In the genomic region with DNA sequence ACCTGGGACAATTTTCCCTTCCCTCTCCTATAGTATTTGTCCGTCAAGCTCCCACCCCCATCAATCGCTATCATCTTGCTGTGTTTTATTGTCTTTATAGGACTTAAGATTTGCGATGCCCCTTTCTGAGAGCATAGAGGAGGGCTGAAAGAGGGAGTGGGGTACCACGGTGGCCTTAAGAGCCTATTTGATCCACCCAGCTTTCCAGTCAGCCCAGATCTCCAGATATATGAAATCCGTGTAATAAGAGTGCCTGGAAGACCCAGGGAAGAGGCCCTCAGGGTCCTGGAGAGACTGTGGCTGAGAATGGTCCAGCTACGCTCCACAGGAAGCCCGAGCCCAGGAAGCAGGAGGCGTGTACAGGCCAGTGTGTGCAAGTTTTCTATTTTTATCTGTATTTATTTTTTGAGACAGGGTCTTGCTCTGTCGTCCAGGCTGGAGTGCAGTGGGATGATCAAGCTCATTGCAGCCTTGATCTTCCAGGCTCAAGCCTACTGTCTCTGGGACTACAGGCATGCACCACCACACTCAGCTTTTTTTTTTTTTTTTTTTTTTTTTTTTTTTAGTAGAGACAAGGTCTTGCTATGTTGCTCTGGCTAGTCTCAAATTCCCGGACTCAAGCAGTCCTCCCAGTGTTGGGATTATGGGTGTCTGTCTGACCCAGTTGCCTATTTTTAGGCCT, we compare ENCODE assay signal across 8 cellular contexts. TPM values are rescaled to one million over a fixed set of nuclear protein-coding genes. Genes with fewer than 3 reads are reported as not detected.
A peak's percentile ranks its signal among the peaks of the same experiment; 100 is the strongest.
DNase-seq lines count a peak whose midpoint lies in the region; ATAC-seq and TF ChIP-seq lines count a peak whose summit lies in the region.

No MANE protein-coding gene starts in this region.

- no peaks in the 10 kb centered on the region; the same call in 1 of the 2 replicates for H3K27me3 Mint-ChIP-seq in H9 (ENCODE audit: low read depth)
- H3K27me3 Mint-ChIP-seq in T-cell = no peaks in the 10 kb centered on the region
- H3K27me3 Mint-ChIP-seq in glutamatergic neuron (ENCODE audit: unreplicated experiment) = peaks cover 9% of the 10 kb centered on the region

- H3K9me3 Mint-ChIP-seq in H9 (no peaks in the 10 kb centered on the region), T-cell (no peaks in the 10 kb centered on the region), glutamatergic neuron (ENCODE audit: unreplicated experiment) (peaks cover 7% of the 10 kb centered on the region)

- no peak overlapping the region for H3T11ph ChIP-seq in H9 (ENCODE audit: low read length)

- H3K4me1 ChIP-seq in H9 (ENCODE audit: insufficient read depth, low read length) = peaks cover 4% of the 10 kb centered on the region; the same call in 1 of the 2 replicates
- H3K4me1 ChIP-seq in smooth muscle cell (ENCODE audit: low read depth) = peaks cover 11% of the 10 kb centered on the region

- H2AFZ ChIP-seq in H9 (ENCODE audit: low read length) (no peak overlapping the region), smooth muscle cell (ENCODE audit: low read depth) (no peak overlapping the region)

- no peak overlapping the region for H2BK120ac ChIP-seq in H9 (ENCODE audit: low read depth, low read length, poor library complexity, severe bottlenecking)

- peaks cover 3% of the 10 kb centered on the region for H3K79me1 ChIP-seq in H9 (ENCODE audit: insufficient read depth, low read depth, low read length, poor library complexity, severe bottlenecking)

- ATAC-seq in T-cell (replicated peaks in 1 of 4) = no peak
- ATAC-seq in GM21737 (IDR thresholded peaks at IDR 0.05; ENCODE audit: unreplicated experiment) = no peak
- no peak for ATAC-seq in GM18519 (IDR thresholded peaks at IDR 0.05; ENCODE audit: low FRiP score, unreplicated experiment)

- no peaks in the 10 kb centered on the region for H3K9me3 ChIP-seq in H9 (ENCODE audit: control insufficient read depth, low read depth, low read length)
- H3K9me3 ChIP-seq in smooth muscle cell (replicated peaks; ENCODE audit: low read depth) = no peaks in the 10 kb centered on the region

- H3K9ac ChIP-seq in H9 (ENCODE audit: extremely low read depth, insufficient read length, low read length) = no peak overlapping the region
- H3K9ac ChIP-seq in smooth muscle cell (ENCODE audit: low read depth) = no peak overlapping the region

- no CpG with 5 or more reads among the region's 10 CpGs for WGBS in H9 (ENCODE audit: extremely low coverage, insufficient read length, low lambda C conversion rate)
- 61% methylated on average over 10 of the region's 10 CpGs for WGBS in smooth muscle cell (ENCODE audit: low lambda C conversion rate)

- H3K36me3 Mint-ChIP-seq in H9 (ENCODE audit: insufficient read depth in 1 of 3, low read depth in 3 of 3) (peaks cover 27 to 62% (median 47%) of the 10 kb centered on the region in 3 experiments; a peak in 6 of 7 replicates), T-cell (peaks cover 28% of the 10 kb centered on the region), glutamatergic neuron (ENCODE audit: unreplicated experiment) (peaks cover 7% of the 10 kb centered on the region)

- POLR2A ChIA-PET in T-cell (lab: Charles Lee) = interaction anchor here in 1 of 2 donors (0.7 kb wide), 1 partner anchor 31 kb away, joined by 3 read pairs; no protein-coding TSS in a partner anchor

- peaks cover 17 to 21% of the 10 kb centered on the region in 2 experiments for H3K4me1 Mint-ChIP-seq in H9
- H3K4me1 Mint-ChIP-seq in T-cell = peaks cover 22 to 33% (median 29%) of the 10 kb centered on the region in 3 donors
- peaks cover 13% of the 10 kb centered on the region for H3K4me1 Mint-ChIP-seq in glutamatergic neuron (ENCODE audit: low read depth, unreplicated experiment)

- H3K27ac ChIP-seq in H9 (ENCODE audit: insufficient read length, low read depth, low read length) = no peak overlapping the region
- H3K27ac ChIP-seq in smooth muscle cell (ENCODE audit: low read depth) = no peak overlapping the region

- H3K14ac ChIP-seq in H9 (ENCODE audit: insufficient read depth, low read length) = no peak overlapping the region

- H3K23ac ChIP-seq in H9 (ENCODE audit: insufficient read length, low read depth, low read length) = no peak overlapping the region

- peaks cover 8% of the 10 kb centered on the region for H3K23me2 ChIP-seq in H9 (ENCODE audit: insufficient read length, low read depth, low read length, poor library complexity, severe bottlenecking)

- peak overlapping the region; percentile 94 for H3K4me3 ChIP-seq in smooth muscle cell

- DNase-seq in H9 (no peak), T-cell (no peak), glutamatergic neuron (no peak), smooth muscle cell (lab: John Stamatoyannopoulos, UW; ENCODE audit: unreplicated experiment) (no peak), T1000 (lab: John Stamatoyannopoulos, UW) (no peak)
- no peak for DNase-seq in effector CD4-positive, alpha-beta T cell

- no peak overlapping the region for H4K91ac ChIP-seq in H9 (ENCODE audit: insufficient read length, low read depth, low read length)

- H3K4me2 ChIP-seq in H9 (ENCODE audit: insufficient read depth, insufficient read length, low read length) (peak overlapping the region; percentile 18), smooth muscle cell (peak overlapping the region; percentile 94)

- H2BK15ac ChIP-seq in H9 (ENCODE audit: low read depth, low read length) = no peak overlapping the region

- H3K4me3 Mint-ChIP-seq in H9 (peak overlapping the region; percentile 81 to 93), T-cell (peak overlapping the region; percentile 82 to 89 (median 86)), glutamatergic neuron (ENCODE audit: unreplicated experiment) (peak overlapping the region; percentile 89)

- no peak overlapping the region for H3K56ac ChIP-seq in H9 (ENCODE audit: insufficient read length, low read depth, low read length)

- peaks cover 5% of the 10 kb centered on the region; the same call in 1 of the 2 replicates for H3K79me2 ChIP-seq in H9 (ENCODE audit: insufficient read depth, low read length)
- H3K79me2 ChIP-seq in smooth muscle cell (ENCODE audit: low read depth) = peaks cover 27% of the 10 kb centered on the region

- H3K27me3 ChIP-seq in H9 (ENCODE audit: insufficient read depth, low read length) (no peaks in the 10 kb centered on the region), smooth muscle cell (ENCODE audit: low read depth) (no peaks in the 10 kb centered on the region)

- no peak overlapping the region for H2BK12ac ChIP-seq in H9 (ENCODE audit: insufficient read length, low read depth, low read length)

- TF ChIP-seq CTCF in H9 (conservative IDR thresholded peaks at IDR 0.05) (no peak), glutamatergic neuron (IDR thresholded peaks at IDR 0.05; ENCODE audit: partially characterized antibody, unreplicated experiment) (no peak), smooth muscle cell (IDR thresholded peaks at IDR 0.05; ENCODE audit: borderline replicate concordance, insufficient read depth, poor library complexity, severe bottlenecking) (no peak)

- H4K20me1 ChIP-seq in H9 (ENCODE audit: control insufficient read depth, insufficient read depth, insufficient read length) = no peaks in the 10 kb centered on the region
- H4K20me1 ChIP-seq in smooth muscle cell (ENCODE audit: low read depth) = peaks cover 49% of the 10 kb centered on the region

- H4K5ac ChIP-seq in H9 (ENCODE audit: insufficient read length, low read depth, low read length) = no peak overlapping the region

- peaks cover 35% of the 10 kb centered on the region for H3F3A ChIP-seq in smooth muscle cell (ENCODE audit: low read depth)

- CTCF ChIA-PET in T-cell (lab: Charles Lee) = interaction anchor here (0.7 to 1.2 kb wide), 4 partner anchors 30 to 462 kb away, joined by 3 read pairs; a partner anchor contains a TSS

- H3K27ac Mint-ChIP-seq in H9 (peak overlapping the region in 1 of 3 experiments; percentile 76; a peak in 3 of 7 replicates), T-cell (peak overlapping the region; percentile 87 to 89), glutamatergic neuron (ENCODE audit: unreplicated experiment) (peak overlapping the region; percentile 90)

- no peak overlapping the region for H2AK5ac ChIP-seq in H9 (ENCODE audit: insufficient read length, low read length)

- no peak overlapping the region for H2BK5ac ChIP-seq in H9 (ENCODE audit: insufficient read length, low read length)

- no peak overlapping the region for H4K8ac ChIP-seq in H9 (replicated peaks; ENCODE audit: insufficient read length, low read depth, low read length)

- H3K36me3 ChIP-seq in smooth muscle cell (ENCODE audit: low read depth) = peaks cover 6% of the 10 kb centered on the region

- H2BK20ac ChIP-seq in H9 (ENCODE audit: low read depth, low read length, poor library complexity, severe bottlenecking) = no peak overlapping the region

- H3K4ac ChIP-seq in H9 (ENCODE audit: low read depth, low read length) = no peak overlapping the region

- H3K18ac ChIP-seq in H9 (ENCODE audit: insufficient read length, low read depth, low read length) = no peak overlapping the region

RNA-seq across cellular contexts. Expression of a gene that starts 1.0 kb away (rescaled TPM):
- 38.3 and 46.0 TPM in 2 replicates for total RNA-seq in H9 (2021)
- total RNA-seq in T-cell = 10 to 100 TPM; 17.4 to 23.4 (median 20.4) TPM
- total RNA-seq in glutamatergic neuron (ENCODE audit: unreplicated experiment) = 35.5 TPM
- total RNA-seq in smooth muscle cell = 18.3 and 21.6 TPM in 2 replicates
- polyA plus RNA-seq in smooth muscle cell = 13.8 and 21.9 TPM in 2 replicates

RNA-seq across cellular contexts. Expression of a gene that starts 24.0 kb away (rescaled TPM):
- total RNA-seq in H9 (2021) (23.5 and 23.9 TPM in 2 replicates), T-cell (1 to 10 TPM; 5.6 to 7.4 (median 6.2) TPM), glutamatergic neuron (ENCODE audit: unreplicated experiment) (162 TPM), smooth muscle cell (2.5 and 3.1 TPM in 2 replicates)
- polyA plus RNA-seq in smooth muscle cell = 1.5 and 2.4 TPM in 2 replicates

RNA-seq across cellular contexts. Expression of a gene that starts 30.3 kb away (rescaled TPM):
- total RNA-seq in H9 (2021) (94.7 and 96.5 TPM in 2 replicates), T-cell (10 to 100 TPM; 69.0 to 95.7 (median 77.6) TPM), glutamatergic neuron (ENCODE audit: unreplicated experiment) (182 TPM), smooth muscle cell (106 and 119 TPM in 2 replicates)
- 113 and 124 TPM in 2 replicates for polyA plus RNA-seq in smooth muscle cell

RNA-seq across cellular contexts. Expression of a gene that starts 51.4 kb away (rescaled TPM):
- total RNA-seq in H9 (2021) = 56.7 and 61.3 TPM in 2 replicates
- 10 to 100 TPM; 16.2 to 36.4 (median 29.2) TPM for total RNA-seq in T-cell
- 26.0 TPM for total RNA-seq in glutamatergic neuron (ENCODE audit: unreplicated experiment)
- 28.4 and 29.4 TPM in 2 replicates for total RNA-seq in smooth muscle cell
- 34.8 and 42.4 TPM in 2 replicates for polyA plus RNA-seq in smooth muscle cell
